21 cellular contexts compared by ENCODE assay signal in genomic region chr15:63623231-63623969, GRCh38.
"Had no signal": no experiment of that assay in that cellular context is flagged by ENCODE, and none has a peak within 500 bp of the region (broad histone marks: within the 10 kb centered on the region; RNA-seq: fewer than 3 reads in every experiment).

No MANE protein-coding gene starts in this region.

- DNase-seq: activated naive CD4-positive, alpha-beta T cell treated with Interleukin-2 at 50 U/mL for 16 hours; activated T-cell treated with anti-CD3 and anti-CD28 coated beads, Interleukin-2, amount 50 U/mL, for 1 hour; amygdala; esophagus squamous epithelium; gastrocnemius medialis; left cardiac atrium; mesenchymal stem cell; occipital lobe; retina; stimulated activated CD4-positive, alpha-beta T cell treated with anti-CD3 and anti-CD28 coated beads, Interleukin-2, amount 100 ng/mL, for 48 hours; stimulated activated CD8-positive, alpha-beta memory T cell treated with anti-CD3 and anti-CD28 coated beads, Interleukin-4, amount 100 ng/mL, for 48 hours; stimulated activated naive B cell treated with anti-CD40 and anti-IgM and Interleukin-4, amounts not matched to agents 10 μg/mL and 1 μg/mL and 100 μg/mL, for 72 hours; T-helper 9 cell; upper lobe of left lung had no signal

- H3K27ac ChIP-seq: cardiac muscle cell, esophagus squamous epithelium, gastrocnemius medialis, thoracic aorta, upper lobe of left lung had no signal

- H3K4me1 ChIP-seq: esophagus squamous epithelium, gastrocnemius medialis, upper lobe of left lung had no signal

- H3K4me3 Mint-ChIP-seq: stimulated activated naive B cell treated with anti-CD40 and anti-IgM and Interleukin-4, amounts not matched to agents 10 μg/mL and 1 μg/mL and 100 μg/mL, for 72 hours; WTC11 had no signal

- H3K27ac Mint-ChIP-seq: activated T-helper 2 cell treated with anti-CD3 and anti-CD28 coated beads, Interferon-gamma antibody, Interleukin-2, Interleukin-4, amounts not matched to agents 10 μg/mL and 5 μg/mL and 100 μg/mL, durations not matched to agents 14 hours and 24 hours and 36 hours; progenitor cell of endocrine pancreas; WTC11 had no signal

- ATAC-seq: gastrocnemius medialis; left cardiac atrium; stimulated activated naive B cell treated with anti-CD40 and anti-IgM and Interleukin-4, amounts not matched to agents 10 μg/mL and 1 μg/mL and 100 μg/mL, for 72 hours; WTC11 had no signal

- H3K9me3 ChIP-seq: esophagus squamous epithelium, gastrocnemius medialis, thoracic aorta, upper lobe of left lung had no signal

- H3K27me3 Mint-ChIP-seq: progenitor cell of endocrine pancreas; stimulated activated naive B cell treated with anti-CD40 and anti-IgM and Interleukin-4, amounts not matched to agents 10 μg/mL and 1 μg/mL and 100 μg/mL, for 72 hours had no signal

- H3K27me3 ChIP-seq: cardiac muscle cell, esophagus squamous epithelium, gastrocnemius medialis, upper lobe of left lung had no signal

- H3K4me1 Mint-ChIP-seq: WTC11 had no signal

- FAIRE-seq: colon, islet of Langerhans had no signal

- H3K4me3 ChIP-seq: cardiac muscle cell, esophagus squamous epithelium, gastrocnemius medialis, thoracic aorta, upper lobe of left lung had no signal
